Comparison of ENCODE assay signal across 26 cellular contexts in genomic region chr3:179720196-179720595, GRCh38.
DNase-seq lines count a peak whose midpoint lies in the region; ATAC-seq and TF ChIP-seq lines count a peak whose summit lies in the region.
"Had no signal": no experiment of that assay in that cellular context is flagged by ENCODE, and none has a peak within 500 bp of the region (broad histone marks: within the 10 kb centered on the region; RNA-seq: fewer than 3 reads in every experiment).

No MANE protein-coding gene starts in this region.

- no peak overlapping the region for H3K4me2 ChIP-seq in mesenchymal stem cell (ENCODE audit: low read length, poor library complexity, severe bottlenecking)

- no peak for TF ChIP-seq CTCF in omental fat pad (IDR thresholded peaks at IDR 0.05)

- no peak overlapping the region for H2BK15ac ChIP-seq in mesenchymal stem cell (ENCODE audit: low read depth, poor library complexity, severe bottlenecking)

- H2AK5ac ChIP-seq in mesenchymal stem cell (ENCODE audit: low read length, severe bottlenecking), result peak overlapping the region; percentile 88

- no peak overlapping the region for H3K18ac ChIP-seq in mesenchymal stem cell (ENCODE audit: low read depth in 1 of 2, low read length in 2 of 2)

- no peak overlapping the region for H2AFZ ChIP-seq in mesenchymal stem cell (ENCODE audit: low read depth, low read length)
- H2AFZ ChIP-seq: GM23248 had no signal

- peaks cover 18% of the 10 kb centered on the region for H3K4me1 ChIP-seq in mesenchymal stem cell (ENCODE audit: control insufficient read depth, insufficient read depth, low read depth, low read length)
- H3K4me1 ChIP-seq: Caco-2 had no signal

- H3K27me3 Mint-ChIP-seq in T-helper 17 cell, result no peaks in the 10 kb centered on the region
- H3K27me3 Mint-ChIP-seq: T-cell had no signal

- peaks cover 5 to 16% of the 10 kb centered on the region in 2 experiments for H3K36me3 ChIP-seq in mesenchymal stem cell (ENCODE audit: control insufficient read depth in 1 of 2, insufficient read depth in 2 of 2, low read depth in 1 of 2, low read length in 2 of 2)

- no peak overlapping the region for H3K23ac ChIP-seq in mesenchymal stem cell (ENCODE audit: low read length in 2 of 2)

- no peak overlapping the region for H4K91ac ChIP-seq in mesenchymal stem cell (ENCODE audit: low read length)

- peak; percentile 14 to 46 for DNase-seq in NCI-H2081 (lab: John Stamatoyannopoulos, UW)
- no peak for DNase-seq in NCI-H2081 treated with DMSO at 0.1 percent for 48 hours (lab: John Stamatoyannopoulos, UW)
- no peak for DNase-seq in T-helper 17 cell
- DNase-seq in mesenchymal stem cell, result no peak
- DNase-seq in globus pallidus (ENCODE audit: low spot score), result no peak
- DNase-seq in omental fat pad (ENCODE audit: low spot score), result no peak
- DNase-seq in NCI-H2196 treated with DMSO at 0.1 percent for 48 hours (lab: John Stamatoyannopoulos, UW; ENCODE audit: unreplicated experiment), result no peak
- DNase-seq: AML-193, Caco-2, GF-D8, GM23248, HCEC 1CT, KG1, NCI-H1105 treated with DMSO at 0.1 percent for 48 hours, NCI-H187, NCI-H446 treated with DMSO at 0.1 percent for 48 hours, NCI-H82, PC-3, RPMI8226, SHP77 treated with DMSO at 0.1 percent for 48 hours, T-cell had no signal

- H3K9me3 ChIP-seq in T-helper 17 cell (ENCODE audit: control insufficient read depth, low read length, poor library complexity, severe bottlenecking) (no peaks in the 10 kb centered on the region), mesenchymal stem cell (ENCODE audit: control insufficient read depth, low read length) (no peaks in the 10 kb centered on the region)
- H3K9me3 ChIP-seq: Caco-2 had no signal

- no peak overlapping the region for H3K4me3 ChIP-seq in mesenchymal stem cell (ENCODE audit: insufficient read depth in 1 of 2, low read depth in 1 of 2, low read length in 2 of 2)
- H3K4me3 ChIP-seq: GM23248 had no signal

- ATAC-seq in T-helper 17 cell, result no peak
- no peak for ATAC-seq in omental fat pad (ENCODE audit: low FRiP score)
- no peak for ATAC-seq in HG03159 (IDR thresholded peaks at IDR 0.05; ENCODE audit: unreplicated experiment)
- ATAC-seq: HepG2, PC-3, SK-N-SH treated with all-trans-retinoic acid at 6 μM for 48 hours, T-cell had no signal

- H3K27me3 ChIP-seq in mesenchymal stem cell (ENCODE audit: control insufficient read depth in 1 of 2, insufficient read depth in 1 of 2, low read length in 2 of 2), result no peaks in the 10 kb centered on the region

- 85% methylated on average over 4 of the region's 8 CpGs for WGBS in mesenchymal stem cell

- H2BK5ac ChIP-seq in mesenchymal stem cell (ENCODE audit: low read depth, low read length, poor library complexity, severe bottlenecking), result no peak overlapping the region

- H2BK120ac ChIP-seq in mesenchymal stem cell (ENCODE audit: low read depth, low read length), result no peak overlapping the region

- H3K14ac ChIP-seq in mesenchymal stem cell (ENCODE audit: low read length in 2 of 2), result no peak overlapping the region

- no peak overlapping the region for H3K4ac ChIP-seq in mesenchymal stem cell (ENCODE audit: low read depth in 1 of 2, low read length in 2 of 2)

- H3K79me1 ChIP-seq in mesenchymal stem cell (replicated peaks; ENCODE audit: low read length, poor library complexity, severe bottlenecking), result peaks cover 8% of the 10 kb centered on the region

- H3K27ac ChIP-seq in mesenchymal stem cell (ENCODE audit: low read length, poor library complexity, severe bottlenecking), result peak overlapping the region; percentile 52
- H3K27ac ChIP-seq: 22Rv1, GM23248 had no signal

- H3K4me3 Mint-ChIP-seq in T-helper 17 cell, result no peak overlapping the region
- H3K4me3 Mint-ChIP-seq: CD14-positive monocyte had no signal

- H2BK12ac ChIP-seq in mesenchymal stem cell (ENCODE audit: low read length in 2 of 2), result no peak overlapping the region

- no peak overlapping the region for H4K8ac ChIP-seq in mesenchymal stem cell (ENCODE audit: low read length)

- H3K27ac Mint-ChIP-seq in T-helper 17 cell, result peak overlapping the region; percentile 21
- H3K27ac Mint-ChIP-seq: CD14-positive monocyte, T-cell had no signal

- peaks cover 9% of the 10 kb centered on the region for H3K36me3 Mint-ChIP-seq in T-helper 17 cell (ENCODE audit: low read depth)

- peaks cover 5% of the 10 kb centered on the region for H3K4me1 Mint-ChIP-seq in T-helper 17 cell
- H3K4me1 Mint-ChIP-seq: T-cell had no signal

- no peak overlapping the region for H3K9ac ChIP-seq in mesenchymal stem cell (ENCODE audit: low read length)
- H3K9ac ChIP-seq: GM23248 had no signal

Comparison
In these comparisons a context has a peak if more than half of its experiments do, and no peak if none do; other contexts are left out.
1. DNase-seq: peak in NCI-H2081 (2 of 2); none in NCI-H2081 treated with DMSO at 0.1 percent for 48 hours (single experiment), T-helper 17 cell (0 of 3), mesenchymal stem cell (single experiment), globus pallidus (single experiment), omental fat pad (single experiment) and NCI-H2196 treated with DMSO at 0.1 percent for 48 hours (single experiment).